In the genomic region with DNA sequence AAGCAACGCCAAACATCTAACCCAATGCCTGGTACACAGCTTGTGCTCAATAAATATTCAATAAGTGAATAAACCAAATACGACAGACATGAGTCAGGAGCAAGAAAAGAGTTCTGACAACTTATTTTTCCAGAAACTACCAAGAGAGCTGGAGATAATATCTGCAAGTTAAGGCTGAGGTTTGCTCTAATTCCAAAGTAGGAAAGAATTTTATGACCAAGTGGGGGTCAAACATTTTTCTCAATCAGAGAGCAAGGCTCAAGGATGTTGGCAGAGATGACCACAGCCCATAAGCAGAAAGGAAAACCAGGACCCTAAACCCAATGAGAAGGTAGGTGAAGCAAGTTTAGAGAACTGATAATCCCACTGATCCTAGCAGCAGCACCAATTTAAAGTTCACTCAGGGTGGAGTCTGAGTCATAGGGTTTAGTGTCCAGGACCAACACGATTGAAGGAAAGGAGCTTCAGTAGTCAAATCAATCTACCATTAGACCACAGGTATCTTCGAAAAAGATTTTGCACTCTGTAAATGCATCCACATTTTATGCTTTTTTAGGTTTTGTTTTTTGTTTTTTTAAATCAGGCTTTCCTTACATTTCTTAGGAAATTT, we compare ENCODE assay signal across 1 cellular context.
TF ChIP-seq lines count a peak whose summit lies in the region.

No MANE protein-coding gene starts in this region.

TF ChIP-seq in IMR-90, 13 proteins besides CTCF, POLR2A, EP300 and RAD21 (continued from another document):
- TF ChIP-seq MAZ (IDR thresholded peaks at IDR 0.05; ENCODE audit: borderline replicate concordance, low read depth, low read length) (no peak), MXI1 (IDR thresholded peaks at IDR 0.05; ENCODE audit: borderline replicate concordance, low read depth, low read length) (no peak), MAFK (IDR thresholded peaks at IDR 0.05; ENCODE audit: low read depth, low read length) (no peak)
TF ChIP-seq in IMR-90: peak in this region for 0.
